In genomic region chr13:39601636-39602035, GRCh38 we compare ENCODE assay signal across 7 cellular contexts. TPM values are rescaled to one million over a fixed set of nuclear protein-coding genes. Genes with fewer than 3 reads are reported as not detected.
DNase-seq lines count a peak whose midpoint lies in the region; ATAC-seq, FAIRE-seq and TF ChIP-seq lines count a peak whose summit lies in the region.

No MANE protein-coding gene starts in this region.

- H3K27ac Mint-ChIP-seq in WTC11: no peak overlapping the region
- no peak overlapping the region for H3K27ac Mint-ChIP-seq in glutamatergic neuron (ENCODE audit: unreplicated experiment)

- H3K4me3 Mint-ChIP-seq in WTC11 (peak overlapping the region; percentile 88), glutamatergic neuron (ENCODE audit: unreplicated experiment) (peak overlapping the region; percentile 89)

- DNase-seq in WTC11 (ENCODE audit: low spot score) (no peak), glutamatergic neuron (no peak), spleen (no peak), frontal cortex (ENCODE audit: low spot score in 2 of 2) (no peak), NCI-H2196 treated with DMSO at 0.1 percent for 48 hours (lab: John Stamatoyannopoulos, UW; ENCODE audit: unreplicated experiment) (no peak)

- intact Hi-C loops in spleen (cut with DNase I; ENCODE audit: low total_unique reads): no loop called here

- no peak overlapping the region for H3K27ac ChIP-seq in HEK293 (ENCODE audit: extremely low read depth, low read depth, low read length)
- no peak overlapping the region for H3K27ac ChIP-seq in spleen

- H3K9me3 Mint-ChIP-seq in WTC11 (no peaks in the 10 kb centered on the region), glutamatergic neuron (ENCODE audit: unreplicated experiment) (no peaks in the 10 kb centered on the region)

- H3K4me1 Mint-ChIP-seq in WTC11: peaks cover 15% of the 10 kb centered on the region
- H3K4me1 Mint-ChIP-seq in glutamatergic neuron (ENCODE audit: low read depth, unreplicated experiment): peaks cover 5% of the 10 kb centered on the region

- WGBS in spleen, 5 donors: 82 to 89% (median 86%) methylated on average over 3 of the region's 3 CpGs

- CTCF ChIA-PET in HEK293 (lab: Yijun Ruan, JAX) (interaction anchor here (0.7 to 0.8 kb wide), 2 partner anchors 168 to 649 kb away, joined by 3 read pairs; no protein-coding TSS in a partner anchor), WTC11 (lab: Charles Lee) (interaction anchor here (1.1 kb wide), 1 partner anchor 184 kb away, joined by 8 read pairs; no protein-coding TSS in a partner anchor)

- H3K36me3 Mint-ChIP-seq in WTC11 (no peaks in the 10 kb centered on the region), glutamatergic neuron (ENCODE audit: unreplicated experiment) (no peaks in the 10 kb centered on the region)

- peaks cover 0 to 40% (median 12%) of the 10 kb centered on the region in 7 donors for H3K27me3 ChIP-seq in spleen (replicated peaks in 1 of 7)

- ATAC-seq in WTC11: no peak
- ATAC-seq in HG02798 (IDR thresholded peaks at IDR 0.05; ENCODE audit: poor library complexity, unreplicated experiment): no peak

- POLR2A ChIA-PET in HEK293 (lab: Yijun Ruan, JAX) (no interaction called here), WTC11 (lab: Charles Lee) (no interaction called here)

- FAIRE-seq in frontal cortex (lab: Jason Lieb, UNC): no peak

- no peak for TF ChIP-seq POLR2A in spleen (IDR thresholded peaks at IDR 0.05)

- peaks cover 63% of the 10 kb centered on the region for H3K27me3 Mint-ChIP-seq in WTC11 (ENCODE audit: low read depth)
- H3K27me3 Mint-ChIP-seq in glutamatergic neuron (ENCODE audit: unreplicated experiment): peaks cover 5% of the 10 kb centered on the region

- H3K4me1 ChIP-seq in HEK293 (ENCODE audit: control insufficient read depth, insufficient read depth, low read length) (peaks cover 14% of the 10 kb centered on the region; the same call in 1 of the 2 replicates), spleen (peaks cover 0 to 43% (median 16%) of the 10 kb centered on the region in 6 donors)

- TF ChIP-seq CTCF in HEK293 (tag by site-specific recombination; IDR thresholded peaks at IDR 0.05) (no peak), WTC11 (IDR thresholded peaks at IDR 0.05) (no peak), glutamatergic neuron (IDR thresholded peaks at IDR 0.05; ENCODE audit: partially characterized antibody, unreplicated experiment) (no peak), spleen (IDR thresholded peaks at IDR 0.05 in 8 of 11, conservative IDR thresholded peaks at IDR 0.05 in 3 of 11) (no peak)

- H3K4me3 ChIP-seq in HEK293 (ENCODE audit: low read depth, low read length) (peak overlapping the region; percentile 77), spleen (peak overlapping the region in 7 of 8 donors; percentile 57 to 86 (median 69))

- H3K36me3 ChIP-seq in HEK293 (ENCODE audit: control insufficient read depth in 2 of 2, insufficient read depth in 1 of 2, low read length in 2 of 2) (no peaks in the 10 kb centered on the region), spleen (no peaks in the 10 kb centered on the region)

- H3K9me3 ChIP-seq in HEK293 (ENCODE audit: control insufficient read depth, insufficient read depth, low read depth, low read length): no peaks in the 10 kb centered on the region
- no peaks in the 10 kb centered on the region for H3K9me3 ChIP-seq in spleen

TF ChIP-seq in HEK293, 187 proteins besides CTCF, POLR2A, EP300 and RAD21 (continues in another document):
- TF ChIP-seq ZNF529 (tag by site-specific recombination; IDR thresholded peaks at IDR 0.05; ENCODE audit: insufficient replicate concordance) (no peak), SALL2 (tag by site-specific recombination; IDR thresholded peaks at IDR 0.05; ENCODE audit: borderline replicate concordance) (no peak), GLIS1 (tag by site-specific recombination; IDR thresholded peaks at IDR 0.05) (peak; percentile 79), ZNF302 (tag by site-specific recombination; IDR thresholded peaks at IDR 0.05; ENCODE audit: low read depth) (no peak), ZNF19 (tag by site-specific recombination; IDR thresholded peaks at IDR 0.05; ENCODE audit: low read depth) (no peak), ZNF837 (tag by site-specific recombination; IDR thresholded peaks at IDR 0.05) (no peak), ZBTB44 (tag by site-specific recombination; IDR thresholded peaks at IDR 0.05) (peak; percentile 84), PRDM6 (tag by site-specific recombination; IDR thresholded peaks at IDR 0.05) (peak; percentile 30; the same call in 1 of the 2 replicates), ZNF791 (tag by site-specific recombination; IDR thresholded peaks at IDR 0.05) (no peak), ZNF248 (tag by site-specific recombination; IDR thresholded peaks at IDR 0.05) (no peak), KLF1 (tag by site-specific recombination; IDR thresholded peaks at IDR 0.05) (no peak)

TF ChIP-seq in WTC11, 78 proteins besides CTCF, POLR2A, EP300 and RAD21:
- TF ChIP-seq SP1 (CRISPR knock-in tag; conservative IDR thresholded peaks at IDR 0.05): no peak
- TF ChIP-seq ERG (CRISPR knock-in tag; IDR thresholded peaks at IDR 0.05): no peak
- TF ChIP-seq ZBTB21 (CRISPR knock-in tag; IDR thresholded peaks at IDR 0.05; ENCODE audit: borderline replicate concordance): no peak
- no peak for TF ChIP-seq NR3C1 (CRISPR knock-in tag; conservative IDR thresholded peaks at IDR 0.05; ENCODE audit: low read depth)

RNA-seq across cellular contexts. Expression of gene LHFPL6, which starts 1.4 kb away (rescaled TPM):
- 1.4 to 4.5 TPM (median 2.1 TPM) in 3 replicates for total RNA-seq in WTC11 (2021)
- 1.7 TPM for total RNA-seq in glutamatergic neuron (ENCODE audit: unreplicated experiment)
- total RNA-seq in spleen: 10 to 100 TPM; 23.8 to 49.0 (median 43.4) TPM
- polyA plus RNA-seq in spleen: 10 to 100 TPM in 1 of 3 donors, 1 to 10 TPM in 2; 6.9 to 12.0 (median 8.3) TPM
- total RNA-seq in frontal cortex: 24.5 TPM

RNA-seq across cellular contexts. Expression of gene COG6, which starts 53.8 kb away (rescaled TPM):
- total RNA-seq in WTC11 (2021): 23.0 to 30.0 TPM (median 26.5 TPM) in 3 replicates
- 25.5 TPM for total RNA-seq in glutamatergic neuron (ENCODE audit: unreplicated experiment)
- 10 to 100 TPM; 18.6 to 41.9 (median 29.4) TPM for total RNA-seq in spleen
- polyA plus RNA-seq in spleen: 1 to 10 TPM; 5.7 to 8.8 (median 6.6) TPM
- 44.4 TPM for total RNA-seq in frontal cortex
